In the genomic region with DNA sequence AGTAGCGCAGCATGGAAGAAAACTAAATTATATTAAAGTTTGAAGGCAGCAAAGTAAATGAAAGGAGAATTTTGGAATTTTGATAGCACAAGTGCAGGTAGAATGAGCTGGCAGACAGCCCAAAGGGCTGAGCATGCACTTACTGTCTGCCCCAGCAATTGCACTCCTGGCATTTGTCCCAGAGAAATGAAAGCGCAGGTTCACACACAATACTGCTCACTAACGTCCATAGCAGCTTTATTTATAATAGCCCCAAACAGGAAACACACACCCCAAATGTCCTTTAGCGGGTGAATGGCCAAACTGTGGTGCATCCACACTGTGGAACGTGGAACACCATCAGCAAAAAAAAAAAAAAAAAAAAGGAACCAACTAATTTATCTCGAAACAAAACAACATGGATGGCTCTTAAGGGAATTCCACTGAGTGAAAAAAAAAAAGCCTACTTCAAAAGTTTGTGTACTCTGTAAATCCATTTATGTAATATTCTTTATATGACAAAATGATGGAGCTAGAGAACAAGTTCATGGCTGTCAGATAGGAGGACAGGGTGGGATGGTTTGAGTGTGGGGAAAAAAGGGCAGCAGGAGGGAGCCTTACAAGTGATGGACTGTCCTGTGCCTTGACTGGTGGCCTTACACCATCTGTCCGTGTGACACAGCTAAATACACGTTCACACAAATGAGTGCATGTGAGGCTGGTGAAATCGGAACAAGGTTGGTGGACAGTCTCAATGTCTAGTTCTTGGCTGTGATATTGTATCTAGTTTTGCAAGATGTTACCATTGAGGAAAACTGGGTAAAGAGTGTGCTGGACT, we compare ENCODE assay signal across 10 cellular contexts. TPM values are rescaled to one million over a fixed set of nuclear protein-coding genes. Genes with fewer than 3 reads are reported as not detected.
DNase-seq lines count a peak whose midpoint lies in the region; ATAC-seq, FAIRE-seq and TF ChIP-seq lines count a peak whose summit lies in the region.
"Had no signal": no experiment of that assay in that cellular context is flagged by ENCODE, and none has a peak within 500 bp of the region (broad histone marks: within the 10 kb centered on the region; RNA-seq: fewer than 3 reads in every experiment).

No MANE protein-coding gene starts in this region.

- H2AFZ ChIP-seq in K562 (ENCODE audit: low read depth, low read length) = peak overlapping the region; percentile 69; the same call in 1 of the 2 replicates
- no peak overlapping the region for H2AFZ ChIP-seq in PC-3 (ENCODE audit: low read length)

- H3K4me2 ChIP-seq in K562 (ENCODE audit: insufficient read depth, low read length) = peak overlapping the region; percentile 26; the same call in 1 of the 2 replicates
- no peak overlapping the region for H3K4me2 ChIP-seq in PC-3 (ENCODE audit: low read length)

- DNase-seq in NCI-H748 (lab: John Stamatoyannopoulos, UW; ENCODE audit: unreplicated experiment) = peak; percentile 44
- no peak for DNase-seq in NCI-H748 treated with DMSO at 0.1 percent for 48 hours (lab: John Stamatoyannopoulos, UW)
- DNase-seq in NCI-H2029 treated with DMSO at 0.1 percent for 48 hours (lab: John Stamatoyannopoulos, UW) = peak; percentile 46
- DNase-seq in K562 (ENCODE audit: extremely low read depth in 1 of 4, low spot score in 3 of 4) = peak in 2 of 4 experiments; percentile 34 to 70
- DNase-seq in lung microvascular endothelial cell (ENCODE audit: low read depth in 2 of 2) = peak; percentile 65 to 90
- no peak for DNase-seq in PC-3
- no peak for DNase-seq in activated naive CD4-positive, alpha-beta T cell treated with anti-CD3 and anti-CD28 coated beads, Interleukin-2, amount 50 U/mL, for 16 hours
- DNase-seq: activated CD4-positive, alpha-beta T cell treated with anti-CD3 and anti-CD28 coated beads for 48 hours had no signal

- no peaks in the 10 kb centered on the region for H3K9me1 ChIP-seq in K562 (ENCODE audit: control insufficient read depth, insufficient read depth, low read length)

- WGBS in K562 (ENCODE audit: insufficient coverage, low coverage, missing lambda C conversion rate) = 29% methylated on average over 9 of the region's 9 CpGs

- H3F3A ChIP-seq in PC-3 (ENCODE audit: low read length, unreplicated experiment) = no peaks in the 10 kb centered on the region

- H4K20me1 ChIP-seq in K562 (replicated peaks; ENCODE audit: control insufficient read depth, insufficient read depth, low read length) (no peaks in the 10 kb centered on the region), PC-3 (ENCODE audit: low read length) (no peaks in the 10 kb centered on the region)

- in situ Hi-C loops in K562 (cut with MboI) = no loop called here

- H3K9ac ChIP-seq in K562 (ENCODE audit: insufficient read depth in 1 of 2, low read depth in 2 of 2, low read length in 2 of 2) (peak overlapping the region; percentile 28 to 43; a peak in 2 of 4 replicates), PC-3 (ENCODE audit: low read length) (no peak overlapping the region)

- H3K4me1 ChIP-seq in K562 (replicated peaks in 1 of 2; ENCODE audit: control insufficient read depth in 2 of 2, insufficient read depth in 2 of 2, low read length in 2 of 2) = peaks cover 6 to 7% of the 10 kb centered on the region in 2 experiments; a peak in 4 of 5 replicates
- peaks cover 6% of the 10 kb centered on the region for H3K4me1 ChIP-seq in PC-3 (ENCODE audit: insufficient read depth, low read length)

- peak; percentile 86 for ATAC-seq in K562
- no peak for ATAC-seq in HG03469 (IDR thresholded peaks at IDR 0.05; ENCODE audit: unreplicated experiment)
- ATAC-seq in PC-3 = no peak
- ATAC-seq: stimulated activated effector memory CD8-positive, alpha-beta T cell treated with anti-CD3 and anti-CD28 coated beads, Interleukin-12 subunit alpha, Interleukin-12 subunit beta, amount 100 ng/mL, for 72 hours had no signal

- TF ChIP-seq POLR2A in K562 (conservative IDR thresholded peaks at IDR 0.05) = no peak

- H3K9me2 ChIP-seq in PC-3 (replicated peaks; ENCODE audit: low read length) = no peaks in the 10 kb centered on the region

- peaks cover 6% of the 10 kb centered on the region; the same call in 2 of the 3 replicates for H3K79me2 ChIP-seq in K562 (ENCODE audit: control insufficient read depth, insufficient read depth, low read length)
- no peaks in the 10 kb centered on the region for H3K79me2 ChIP-seq in PC-3 (ENCODE audit: low read length)

- TF ChIP-seq CTCF in K562 (IDR thresholded peaks at IDR 0.05 in 2 of 3, conservative IDR thresholded peaks at IDR 0.05 in 1 of 3; ENCODE audit: insufficient read depth in 2 of 3, low read depth in 1 of 3, low read length in 3 of 3) (no peak), PC-3 (conservative IDR thresholded peaks at IDR 0.05; ENCODE audit: low read depth, low read length) (no peak)

- no peaks in the 10 kb centered on the region for H3K9me3 ChIP-seq in K562 (replicated peaks; ENCODE audit: control insufficient read depth, insufficient read depth, low read depth, low read length)
- no peaks in the 10 kb centered on the region for H3K9me3 ChIP-seq in PC-3 (ENCODE audit: low read length)

- H3K27ac ChIP-seq in K562 (ENCODE audit: extremely low read depth, low read depth, low read length) (no peak overlapping the region), PC-3 (ENCODE audit: low read length) (no peak overlapping the region)

- H3K27me3 ChIP-seq in K562 (ENCODE audit: control insufficient read depth in 2 of 2, insufficient read depth in 2 of 2, low read length in 2 of 2) (no peaks in the 10 kb centered on the region), PC-3 (ENCODE audit: low read length) (no peaks in the 10 kb centered on the region)

- BruUV-seq in K562 (replicated peaks; lab: Mats Ljungman, UMichigan) = no TSS peak
- BruUV-seq in PC-3 (replicated peaks; lab: Mats Ljungman, UMichigan) = no TSS peak

- intact Hi-C loops in K562 (cut with micrococcal nuclease) = no loop called here
- intact Hi-C loops in PC-3 (cut with micrococcal nuclease) = no loop called here

- CTCF ChIA-PET in K562 (lab: Yijun Ruan, JAX; ENCODE audit: low intra/inter-chr PET ratio) = no interaction called here
- CTCF ChIA-PET in PC-3 (lab: Charles Lee) = interaction anchor here (0.6 kb wide), 1 partner anchor 17 kb away, joined by 3 read pairs; no protein-coding TSS in a partner anchor

- peak; percentile 78 for FAIRE-seq in K562 (lab: Jason Lieb, UNC)

- peak; percentile 31; the same call in 1 of the 2 replicates for TF ChIP-seq EP300 in K562 (IDR thresholded peaks at IDR 0.05; ENCODE audit: low read length)

- POLR2A ChIA-PET in K562 (lab: Yijun Ruan, JAX) = interaction anchor here (0.6 to 1.8 kb wide), 2 partner anchors 10 to 556 kb away, joined by 3 to 4 read pairs; no protein-coding TSS in a partner anchor
- POLR2A ChIA-PET in PC-3 (lab: Charles Lee; ENCODE audit: unreplicated experiment) = no interaction called here

- H3K4me3 ChIP-seq in K562 (no peak overlapping the region), PC-3 (ENCODE audit: low read length) (no peak overlapping the region)

- no peak for TF ChIP-seq RAD21 in K562 (CRISPR knock-in tag; conservative IDR thresholded peaks at IDR 0.05 in 1 of 2, IDR thresholded peaks at IDR 0.05 in 1 of 2)

- H3K36me3 ChIP-seq in K562 (ENCODE audit: control insufficient read depth, insufficient read depth, low read length) = peaks cover 17% of the 10 kb centered on the region; the same call in 1 of the 3 replicates
- no peaks in the 10 kb centered on the region for H3K36me3 ChIP-seq in PC-3 (ENCODE audit: low read depth, low read length)

TF ChIP-seq in K562, 482 proteins besides CTCF, POLR2A, EP300 and RAD21 (continues in another document):
- peak in 1 of 2 experiments; percentile 52; a peak in 1 of 4 replicates for TF ChIP-seq FOXK2 (conservative IDR thresholded peaks at IDR 0.05 in 1 of 2, IDR thresholded peaks at IDR 0.05 in 1 of 2; ENCODE audit: low read depth in 2 of 2)
- no peak for TF ChIP-seq TGIF2 (CRISPR knock-in tag; IDR thresholded peaks at IDR 0.05)
- TF ChIP-seq NFXL1 (CRISPR knock-in tag; IDR thresholded peaks at IDR 0.05) = no peak
- TF ChIP-seq STAT5A (IDR thresholded peaks at IDR 0.05; ENCODE audit: borderline replicate concordance, low read length) = no peak
- TF ChIP-seq DLX4 (CRISPR knock-in tag; IDR thresholded peaks at IDR 0.05) = no peak
- TF ChIP-seq TOE1 (IDR thresholded peaks at IDR 0.05; ENCODE audit: borderline replicate concordance) = no peak
- TF ChIP-seq TOE1 (CRISPR knock-in tag; IDR thresholded peaks at IDR 0.05; ENCODE audit: borderline replicate concordance, low read depth) = no peak
- no peak for TF ChIP-seq ZC3H8 (IDR thresholded peaks at IDR 0.05)

RNA-seq across cellular contexts. Expression of gene TM2D3, which starts 6.0 kb away (rescaled TPM):
- total RNA-seq in K562 (2011; cell fraction: chromatin; rRNA removed; ENCODE audit: low replicate concordance) = 75.4 and 111 TPM in 2 replicates
- total RNA-seq in K562 (2011; cell fraction: nucleolus; rRNA removed) = 93.2 and 100 TPM in 2 replicates
- total RNA-seq in K562 (2011; cell fraction: nucleoplasm; rRNA removed) = 121 and 152 TPM in 2 replicates
- 16.5 and 23.5 TPM in 2 replicates for total RNA-seq in K562 (2014; rRNA removed)
- 31.3 and 32.4 TPM in 2 replicates for total RNA-seq in K562 (2014; rRNA removed; fragmentation: Illumina TruSeq; extraction: Trizol)
- 34.1 and 34.9 TPM in 2 replicates for total RNA-seq in K562 (2015; rRNA removed; fragmentation: Illumina TruSeq; extraction: Trizol)
- 27.4 and 28.9 TPM in 2 replicates for total RNA-seq in K562 (2021)
- 59.5 and 61.0 TPM in 2 replicates for polyA plus RNA-seq in K562 (2011; rRNA removed)
- polyA plus RNA-seq in K562 (2011; cell fraction: cytosol; rRNA removed) = 33.6 and 42.8 TPM in 2 replicates
- polyA plus RNA-seq in K562 (2011; cell fraction: nucleus; rRNA removed) = 58.3 and 77.8 TPM in 2 replicates
- 22.2 and 31.4 TPM in 2 replicates for polyA plus RNA-seq in K562 (2012)
- polyA plus RNA-seq in K562 (2014; fragmentation: Illumina TruSeq; extraction: Trizol) = 25.3 and 26.8 TPM in 2 replicates
- polyA plus RNA-seq in K562 (2014; fragmentation: Nextera tagmentation; extraction: Ambion mirVana) = 10 to 100 TPM; 59.2 to 67.9 TPM
- 27.9 and 28.2 TPM in 2 replicates for polyA plus RNA-seq in K562 (2014; rRNA removed)
- 50.4 and 52.1 TPM in 2 replicates for polyA minus RNA-seq in K562 (2011; rRNA and poly(A)+ RNA removed)
- 20.9 and 28.2 TPM in 2 replicates for polyA minus RNA-seq in K562 (2011; cell fraction: cytosol; rRNA and poly(A)+ RNA removed)
- 67.7 and 82.9 TPM in 2 replicates for polyA minus RNA-seq in K562 (2011; cell fraction: nucleus; rRNA and poly(A)+ RNA removed)
- total RNA-seq in lung microvascular endothelial cell = 28.1 and 63.5 TPM in 2 replicates
- 18.4 and 23.3 TPM in 2 replicates for total RNA-seq in PC-3 (2014; rRNA removed)

Comparison
In these comparisons a context has a peak if more than half of its experiments do, and no peak if none do; other contexts are left out.
1. DNase-seq: peak in NCI-H748 (single experiment), NCI-H2029 treated with DMSO at 0.1 percent for 48 hours (single experiment) and lung microvascular endothelial cell (2 of 2); none in NCI-H748 treated with DMSO at 0.1 percent for 48 hours (single experiment), PC-3 (single experiment) and activated naive CD4-positive, alpha-beta T cell treated with anti-CD3 and anti-CD28 coated beads, Interleukin-2, amount 50 U/mL, for 16 hours (single experiment).